ENCODE assay signal across 12 cellular contexts in genomic region chr16:10578474-10579316, GRCh38. TPM values are rescaled to one million over a fixed set of nuclear protein-coding genes. Genes with fewer than 3 reads are reported as not detected.
A peak's percentile ranks its signal among the peaks of the same experiment; 100 is the strongest.
DNase-seq lines count a peak whose midpoint lies in the region; ATAC-seq, FAIRE-seq and TF ChIP-seq lines count a peak whose summit lies in the region.
"Had no signal": no experiment of that assay in that cellular context is flagged by ENCODE, and none has a peak within 500 bp of the region (broad histone marks: within the 10 kb centered on the region; RNA-seq: fewer than 3 reads in every experiment).

No MANE protein-coding gene starts in this region.

- H3K27ac ChIP-seq in H1 (ENCODE audit: low read depth, low read length) (no peak overlapping the region), mucosa of rectum (ENCODE audit: low read depth in 2 of 2, low read length in 2 of 2) (peak overlapping the region; percentile 95 to 97), upper lobe of left lung (peak overlapping the region; percentile 98 to 100 (median 99))

- no peak overlapping the region for H2AFZ ChIP-seq in H1 (ENCODE audit: low read length)

- H2AK5ac ChIP-seq in H1 (ENCODE audit: low read depth, low read length), result 0 out of 2 replicates have a peak overlapping the region, but pooled peaks have one; percentile 9

- no peak overlapping the region for H3K4ac ChIP-seq in H1 (replicated peaks; ENCODE audit: insufficient read length, low read depth, low read length)

- no peak overlapping the region for H3K4me3 ChIP-seq in H1 (ENCODE audit: extremely low read depth in 1 of 4, insufficient read depth in 2 of 4, low read depth in 3 of 4, low read length in 4 of 4)
- H3K4me3 ChIP-seq in mucosa of rectum (ENCODE audit: low read length in 2 of 2), result peak overlapping the region; percentile 70 to 92
- peak overlapping the region; percentile 22 to 88 (median 82) for H3K4me3 ChIP-seq in upper lobe of left lung

- H3K18ac ChIP-seq in H1 (ENCODE audit: extremely low read depth, low read length), result peak overlapping the region; percentile 1; the same call in 1 of the 2 replicates

- H3K9ac ChIP-seq in H1 (replicated peaks in 1 of 4; ENCODE audit: extremely low read depth in 1 of 4, low read depth in 3 of 4, low read length in 3 of 4), result no peak overlapping the region
- peak overlapping the region; percentile 78 to 98 for H3K9ac ChIP-seq in mucosa of rectum (ENCODE audit: low read depth in 1 of 2, low read length in 2 of 2)

- no peak overlapping the region for H3K14ac ChIP-seq in H1 (ENCODE audit: insufficient read length)

- DNase-seq in NCI-H2029 (lab: John Stamatoyannopoulos, UW) (peak; percentile 18), H1 (ENCODE audit: low read depth in 1 of 2, low spot score in 2 of 2) (no peak), upper lobe of left lung (peak; percentile 71 to 84), cerebellar nuclear complex (lab: John Stamatoyannopoulos, UW) (no peak), SKM-1 treated with dmso at 0.1 percent for 144 hours (lab: John Stamatoyannopoulos, UW; ENCODE audit: unreplicated experiment) (no peak), kidney glomerular epithelial cell (lab: John Stamatoyannopoulos, UW) (no peak)
- DNase-seq: effector CD4-positive, alpha-beta T cell; GOT3 had no signal

- H3K4me1 ChIP-seq in H1 (replicated peaks in 1 of 4; ENCODE audit: control insufficient read depth in 3 of 4, insufficient read depth in 4 of 4, low read length in 3 of 4), result peaks cover 12 to 34% (median 21%) of the 10 kb centered on the region in 4 experiments
- H3K4me1 ChIP-seq in mucosa of rectum (ENCODE audit: control insufficient read depth in 2 of 2, insufficient read depth in 2 of 2, low read length in 2 of 2), result peaks cover 26 to 31% of the 10 kb centered on the region in 2 donors
- peaks cover 40 to 68% (median 61%) of the 10 kb centered on the region in 4 donors for H3K4me1 ChIP-seq in upper lobe of left lung

- H3K56ac ChIP-seq in H1 (replicated peaks; ENCODE audit: insufficient read length, low read depth, low read length), result no peak overlapping the region

- no peak overlapping the region for H2BK5ac ChIP-seq in H1 (ENCODE audit: low read depth, low read length)

- no peak for FAIRE-seq in H1 (lab: Jason Lieb, UNC)

- TF ChIP-seq POLR2A in H1 (IDR thresholded peaks at IDR 0.05; ENCODE audit: control extremely low read depth in 1 of 2, low read depth in 2 of 2, low read length in 2 of 2), result no peak
- TF ChIP-seq POLR2A in upper lobe of left lung (IDR thresholded peaks at IDR 0.05), result peak in 2 of 4 donors; percentile 63 to 76

- no peak overlapping the region for H2BK120ac ChIP-seq in H1 (replicated peaks; ENCODE audit: low read depth, low read length)

- peaks cover 9% of the 10 kb centered on the region; the same call in 1 of the 2 replicates for H3K23me2 ChIP-seq in H1 (ENCODE audit: low read depth, low read length)

- POLR2A ChIA-PET in H1 (lab: Charles Lee; ENCODE audit: partially characterized antibody), result interaction anchor here (0.5 to 1.0 kb wide), 4 partner anchors 12 to 60 kb away, joined by 3 to 4 read pairs (median 3); no protein-coding TSS in a partner anchor

- H4K91ac ChIP-seq in H1 (replicated peaks; ENCODE audit: insufficient read length, low read length), result no peak overlapping the region

- H3K4me2 ChIP-seq in H1 (ENCODE audit: insufficient read depth in 1 of 2, low read depth in 2 of 2, low read length in 2 of 2), result peak overlapping the region in 1 of 2 experiments; percentile 13; a peak in 2 of 4 replicates

- no peak for TF ChIP-seq RAD21 in H1 (IDR thresholded peaks at IDR 0.05 in 1 of 2, conservative IDR thresholded peaks at IDR 0.05 in 1 of 2; ENCODE audit: low read depth in 2 of 2, low read length in 2 of 2)

- H2BK20ac ChIP-seq in H1 (ENCODE audit: low read length), result no peak overlapping the region

- ATAC-seq in upper lobe of left lung (ENCODE audit: low FRiP score in 2 of 2) (peak; percentile 14 to 80), HG03196 (IDR thresholded peaks at IDR 0.05; ENCODE audit: unreplicated experiment) (no peak)

- peaks cover 0 to 2% of the 10 kb centered on the region in 2 experiments; a peak in 1 of 4 replicates for H3K79me2 ChIP-seq in H1 (ENCODE audit: control insufficient read depth in 1 of 2, insufficient read depth in 2 of 2, low read length in 2 of 2)

- H3K23ac ChIP-seq in H1 (ENCODE audit: insufficient read length), result no peak overlapping the region

- TF ChIP-seq EP300 in H1 (IDR thresholded peaks at IDR 0.05; ENCODE audit: borderline replicate concordance in 1 of 2, low read depth in 2 of 2, low read length in 2 of 2) (no peak), upper lobe of left lung (IDR thresholded peaks at IDR 0.05) (peak in 2 of 4 donors; percentile 30 to 46)

- CTCF ChIA-PET in H1 (lab: Charles Lee; ENCODE audit: partially characterized antibody), result interaction anchor here (0.5 to 3.9 kb wide), 20 partner anchors 9 to 763 kb away, joined by 3 to 22 read pairs (median 6); partner anchors contain the start of gene TEKT5

- peaks cover 5 to 7% of the 10 kb centered on the region in 2 experiments for H4K20me1 ChIP-seq in H1 (replicated peaks in 1 of 2; ENCODE audit: control insufficient read depth in 1 of 2, insufficient read depth in 2 of 2, low read length in 2 of 2)

- H4K5ac ChIP-seq in H1 (ENCODE audit: insufficient read length, low read depth, low read length), result no peak overlapping the region

- H4K8ac ChIP-seq in H1 (ENCODE audit: extremely low read depth, insufficient read depth, low read length), result no peak overlapping the region

- H3K27me3 ChIP-seq in H1 (replicated peaks in 1 of 4; ENCODE audit: control insufficient read depth in 3 of 4, extremely low read depth in 1 of 4, insufficient read depth in 3 of 4, low read length in 3 of 4) (no peaks in the 10 kb centered on the region), mucosa of rectum (ENCODE audit: control insufficient read depth in 2 of 2, insufficient read depth in 2 of 2, low read length in 2 of 2) (no peaks in the 10 kb centered on the region), upper lobe of left lung (no peaks in the 10 kb centered on the region)

- 86% methylated on average over 20 of the region's 20 CpGs; no CpG with 5 or more reads in 1 of the 2 experiments for WGBS in H1 (ENCODE audit: extremely low coverage in 1 of 2, insufficient coverage in 1 of 2, insufficient read length in 1 of 2, insufficient replicate concordance in 2 of 2, low coverage in 1 of 2, low lambda C conversion rate in 2 of 2, missing lambda C conversion rate in 1 of 2), 2 experiments
- 40 to 43% methylated on average over 19 to 20 of the region's 20 CpGs for WGBS in upper lobe of left lung, 2 donors

- H3K36me3 ChIP-seq in H1 (ENCODE audit: control insufficient read depth in 2 of 4, insufficient read depth in 4 of 4, low read length in 3 of 4), result no peaks in the 10 kb centered on the region
- no peaks in the 10 kb centered on the region for H3K36me3 ChIP-seq in mucosa of rectum (ENCODE audit: control insufficient read depth in 2 of 2, insufficient read depth in 2 of 2, low read length in 2 of 2)
- H3K36me3 ChIP-seq in upper lobe of left lung, result no peaks in the 10 kb centered on the region

- H2BK15ac ChIP-seq in H1 (ENCODE audit: low read length), result no peak overlapping the region; the same call in 1 of the 2 replicates

- H2BK12ac ChIP-seq in H1 (ENCODE audit: low read depth, low read length), result peak overlapping the region; percentile 68; the same call in 1 of the 2 replicates

- TF ChIP-seq CTCF in H1 (IDR thresholded peaks at IDR 0.05; ENCODE audit: control extremely low read depth in 1 of 3, insufficient read depth in 1 of 3, low read depth in 1 of 3, low read length in 3 of 3) (no peak), upper lobe of left lung (IDR thresholded peaks at IDR 0.05) (peak in 4 of 6 experiments; percentile 9 to 43 (median 39))

- H3K79me1 ChIP-seq in H1 (ENCODE audit: low read depth, low read length), result peaks cover 8% of the 10 kb centered on the region

- H3K9me3 ChIP-seq in H1 (ENCODE audit: insufficient read depth in 2 of 2, low read depth in 1 of 2, low read length in 1 of 2) (no peaks in the 10 kb centered on the region), mucosa of rectum (ENCODE audit: control insufficient read depth in 2 of 2, low read length in 2 of 2) (no peaks in the 10 kb centered on the region), upper lobe of left lung (no peaks in the 10 kb centered on the region)

TF ChIP-seq in H1, 55 proteins besides CTCF, POLR2A, EP300 and RAD21:
- TF ChIP-seq TAF1 (IDR thresholded peaks at IDR 0.05; ENCODE audit: low read depth, low read length), result no peak
- TF ChIP-seq SP2 (IDR thresholded peaks at IDR 0.05; ENCODE audit: low read length), result no peak
- TF ChIP-seq TEAD4 (IDR thresholded peaks at IDR 0.05; ENCODE audit: low read depth, low read length), result no peak
- TF ChIP-seq SUZ12 (IDR thresholded peaks at IDR 0.05; ENCODE audit: low read length), result no peak
- TF ChIP-seq HDAC2 (IDR thresholded peaks at IDR 0.05; ENCODE audit: borderline replicate concordance in 1 of 2, low read depth in 2 of 2, low read length in 2 of 2), result no peak
- no peak for TF ChIP-seq NANOG (IDR thresholded peaks at IDR 0.05; ENCODE audit: insufficient read depth, low read depth, low read length, poor library complexity, severe bottlenecking)
- no peak for TF ChIP-seq JUN (IDR thresholded peaks at IDR 0.05; ENCODE audit: low read depth, low read length)
- TF ChIP-seq JUND (IDR thresholded peaks at IDR 0.05; ENCODE audit: low read length), result no peak

RNA-seq across cellular contexts. Expression of gene EMP2, which starts 1.7 kb away (rescaled TPM):
- 21.8 and 22.6 TPM in 2 replicates for total RNA-seq in H1 (2021; fragmentation: NEBNext Ultra II Directional; extraction: Animal tissue kit (Norgen Biotek cat#: 25700))
- polyA plus RNA-seq in H1 (2011; rRNA removed), result 13.5 and 23.3 TPM in 2 replicates
- 8.8 TPM for polyA plus RNA-seq in H1 (2011; cell fraction: cytosol; rRNA removed)
- polyA plus RNA-seq in H1 (2011; cell fraction: nucleus; rRNA removed), result 17.4 TPM
- polyA plus RNA-seq in H1 (2012, experiment 1 of 2), result 18.9 to 24.7 TPM (median 22.2 TPM) in 4 replicates
- polyA plus RNA-seq in H1 (2012, experiment 2 of 2), result 13.7 TPM
- polyA plus RNA-seq in H1 (2013, experiment 1 of 2), result 22.0 TPM
- polyA plus RNA-seq in H1 (2013, experiment 2 of 2), result 23.3 TPM
- polyA minus RNA-seq in H1 (2011; rRNA and poly(A)+ RNA removed), result 36.1 and 42.7 TPM in 2 replicates
- 13.1 TPM for polyA minus RNA-seq in H1 (2011; cell fraction: cytosol; rRNA and poly(A)+ RNA removed)
- polyA minus RNA-seq in H1 (2011; cell fraction: nucleus; rRNA and poly(A)+ RNA removed), result 8.5 TPM
- 1,000 to 10,000 TPM in 1 of 6 donors, 100 to 1,000 TPM in 5; 261 to 1,020 (median 640) TPM for total RNA-seq in upper lobe of left lung
- total RNA-seq: activated CD8-positive, alpha-beta memory T cell treated with anti-CD3 and anti-CD28 coated beads for 36 hours had no signal
- polyA plus RNA-seq: IgD-negative memory B cell had no signal

Comparison
In these comparisons a context has a peak if more than half of its experiments do, and no peak if none do; other contexts are left out.
1. DNase-seq: peak in NCI-H2029 (single experiment) and upper lobe of left lung (2 of 2); none in H1 (0 of 2), cerebellar nuclear complex (0 of 2), SKM-1 treated with dmso at 0.1 percent for 144 hours (single experiment) and kidney glomerular epithelial cell (single experiment).
2. H3K4me3 ChIP-seq: peak in mucosa of rectum (2 of 2) and upper lobe of left lung (4 of 4); none in H1 (0 of 4).
3. H3K9ac ChIP-seq: peak in mucosa of rectum (2 of 2); none in H1 (0 of 4).
4. CTCF ChIP-seq: peak in upper lobe of left lung (4 of 6); none in H1 (0 of 3).
5. RNA of gene EMP2, which starts 1.7 kb away (total RNA-seq): 261 to 1,020 TPM in upper lobe of left lung; 21.8 to 22.6 TPM in H1; every median in the first group is over 10 times any median in the second.